ENCODE assay signal across 1 cellular context in genomic region chr11:14741195-14741594, GRCh38.
A peak's percentile ranks its signal among the peaks of the same experiment; 100 is the strongest.
TF ChIP-seq lines count a peak whose summit lies in the region.

No MANE protein-coding gene starts in this region.

TF ChIP-seq in HepG2, 621 proteins besides CTCF, POLR2A, EP300 and RAD21 (continued from another document and continues in another):
- TF ChIP-seq HOMEZ (CRISPR knock-in tag; IDR thresholded peaks at IDR 0.05; ENCODE audit: low read depth) (peak; percentile 76; the same call in 1 of the 2 replicates), U2AF2 (IDR thresholded peaks at IDR 0.05; ENCODE audit: low read depth, low read length) (no peak), ZNF770 (CRISPR knock-in tag; IDR thresholded peaks at IDR 0.05) (no peak), TGIF2 (CRISPR knock-in tag; IDR thresholded peaks at IDR 0.05) (no peak), ZNF274 (CRISPR knock-in tag; IDR thresholded peaks at IDR 0.05) (no peak), ZNF816 (CRISPR knock-in tag; IDR thresholded peaks at IDR 0.05; ENCODE audit: borderline replicate concordance) (no peak; the same call in 1 of the 2 replicates), NR2F6 (IDR thresholded peaks at IDR 0.05) (no peak), NR2F6 (CRISPR knock-in tag; IDR thresholded peaks at IDR 0.05) (0 out of 2 replicates have a peak, but pooled peaks have one; percentile 19), REST (IDR thresholded peaks at IDR 0.05; ENCODE audit: borderline replicate concordance in 1 of 2, low read depth in 1 of 2, low read length in 2 of 2) (no peak), ZNF577 (CRISPR knock-in tag; IDR thresholded peaks at IDR 0.05; ENCODE audit: borderline replicate concordance, low read depth) (no peak), HOXA7 (CRISPR knock-in tag; IDR thresholded peaks at IDR 0.05) (no peak), XRCC5 (optimal IDR thresholded peaks at IDR 0.05; ENCODE audit: low read length) (no peak), HNRNPLL (IDR thresholded peaks at IDR 0.05; ENCODE audit: low read depth, low read length, poor library complexity, severe bottlenecking) (no peak), ZSCAN30 (CRISPR knock-in tag; IDR thresholded peaks at IDR 0.05) (no peak), ZNF660 (CRISPR knock-in tag; IDR thresholded peaks at IDR 0.05; ENCODE audit: borderline replicate concordance, low read depth) (no peak), ZKSCAN1 (IDR thresholded peaks at IDR 0.05; ENCODE audit: low read length) (no peak), FOXO4 (CRISPR knock-in tag; conservative IDR thresholded peaks at IDR 0.05) (no peak), MTA3 (CRISPR knock-in tag; IDR thresholded peaks at IDR 0.05) (no peak), NKX3-1 (CRISPR knock-in tag; IDR thresholded peaks at IDR 0.05) (no peak), YEATS2 (CRISPR knock-in tag; IDR thresholded peaks at IDR 0.05; ENCODE audit: borderline replicate concordance) (no peak), PHF5A (CRISPR knock-in tag; IDR thresholded peaks at IDR 0.05; ENCODE audit: low read depth, unreplicated experiment) (peak; percentile 41), SATB2 (CRISPR knock-in tag; IDR thresholded peaks at IDR 0.05) (no peak), ZNF451 (CRISPR knock-in tag; IDR thresholded peaks at IDR 0.05) (no peak), WIZ (CRISPR knock-in tag; IDR thresholded peaks at IDR 0.05) (no peak), SRSF9 (IDR thresholded peaks at IDR 0.05; ENCODE audit: borderline replicate concordance, insufficient read depth, low read depth, low read length, poor library complexity, severe bottlenecking) (no peak), ZNF256 (CRISPR knock-in tag; conservative IDR thresholded peaks at IDR 0.05) (no peak), JUNB (CRISPR knock-in tag; IDR thresholded peaks at IDR 0.05; ENCODE audit: borderline replicate concordance) (no peak), ZNF317 (CRISPR knock-in tag; IDR thresholded peaks at IDR 0.05) (0 out of 2 replicates have a peak, but pooled peaks have one; percentile 49), ZFP82 (CRISPR knock-in tag; IDR thresholded peaks at IDR 0.05; ENCODE audit: borderline replicate concordance) (no peak), NBN (conservative IDR thresholded peaks at IDR 0.05) (no peak), ZNF687 (CRISPR knock-in tag; IDR thresholded peaks at IDR 0.05) (no peak), CEBPG (CRISPR knock-in tag; IDR thresholded peaks at IDR 0.05) (peak; percentile 68), FUBP1 (CRISPR knock-in tag; IDR thresholded peaks at IDR 0.05; ENCODE audit: borderline replicate concordance) (no peak), HOXA9 (CRISPR knock-in tag; IDR thresholded peaks at IDR 0.05; ENCODE audit: borderline replicate concordance) (no peak)
- TF ChIP-seq, protein P1, sequence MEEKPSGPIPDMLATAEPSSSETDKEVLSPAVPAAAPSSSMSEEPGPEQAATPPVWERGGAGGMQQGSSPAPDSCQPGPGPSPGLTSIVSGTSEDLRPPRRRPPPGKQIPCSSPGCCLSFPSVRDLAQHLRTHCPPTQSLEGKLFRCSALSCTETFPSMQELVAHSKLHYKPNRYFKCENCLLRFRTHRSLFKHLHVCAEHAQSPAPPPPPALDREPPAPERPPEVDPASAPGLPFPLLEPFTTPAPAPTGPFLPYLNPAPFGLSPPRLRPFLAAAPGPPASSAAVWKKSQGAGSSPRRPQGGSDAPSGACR (CRISPR knock-in tag; IDR thresholded peaks at IDR 0.05) = no peak
- TF ChIP-seq, protein P2, sequence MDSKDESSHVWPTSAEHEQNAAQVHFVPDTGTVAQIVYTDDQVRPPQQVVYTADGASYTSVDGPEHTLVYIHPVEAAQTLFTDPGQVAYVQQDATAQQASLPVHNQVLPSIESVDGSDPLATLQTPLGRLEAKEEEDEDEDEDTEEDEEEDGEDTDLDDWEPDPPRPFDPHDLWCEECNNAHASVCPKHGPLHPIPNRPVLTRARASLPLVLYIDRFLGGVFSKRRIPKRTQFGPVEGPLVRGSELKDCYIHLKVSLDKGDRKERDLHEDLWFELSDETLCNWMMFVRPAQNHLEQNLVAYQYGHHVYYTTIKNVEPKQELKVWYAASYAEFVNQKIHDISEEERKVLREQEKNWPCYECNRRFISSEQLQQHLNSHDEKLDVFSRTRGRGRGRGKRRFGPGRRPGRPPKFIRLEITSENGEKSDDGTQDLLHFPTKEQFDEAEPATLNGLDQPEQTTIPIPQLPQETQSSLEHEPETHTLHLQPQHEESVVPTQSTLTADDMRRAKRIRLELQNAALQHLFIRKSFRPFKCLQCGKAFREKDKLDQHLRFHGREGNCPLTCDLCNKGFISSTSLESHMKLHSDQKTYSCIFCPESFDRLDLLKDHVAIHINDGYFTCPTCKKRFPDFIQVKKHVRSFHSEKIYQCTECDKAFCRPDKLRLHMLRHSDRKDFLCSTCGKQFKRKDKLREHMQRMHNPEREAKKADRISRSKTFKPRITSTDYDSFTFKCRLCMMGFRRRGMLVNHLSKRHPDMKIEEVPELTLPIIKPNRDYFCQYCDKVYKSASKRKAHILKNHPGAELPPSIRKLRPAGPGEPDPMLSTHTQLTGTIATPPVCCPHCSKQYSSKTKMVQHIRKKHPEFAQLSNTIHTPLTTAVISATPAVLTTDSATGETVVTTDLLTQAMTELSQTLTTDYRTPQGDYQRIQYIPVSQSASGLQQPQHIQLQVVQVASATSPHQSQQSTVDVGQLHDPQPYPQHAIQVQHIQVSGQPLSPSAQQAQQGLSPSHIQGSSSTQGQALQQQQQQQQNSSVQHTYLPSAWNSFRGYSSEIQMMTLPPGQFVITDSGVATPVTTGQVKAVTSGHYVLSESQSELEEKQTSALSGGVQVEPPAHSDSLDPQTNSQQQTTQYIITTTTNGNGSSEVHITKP (CRISPR knock-in tag; IDR thresholded peaks at IDR 0.05; ENCODE audit: low read depth) = no peak
- TF ChIP-seq, protein P3, sequence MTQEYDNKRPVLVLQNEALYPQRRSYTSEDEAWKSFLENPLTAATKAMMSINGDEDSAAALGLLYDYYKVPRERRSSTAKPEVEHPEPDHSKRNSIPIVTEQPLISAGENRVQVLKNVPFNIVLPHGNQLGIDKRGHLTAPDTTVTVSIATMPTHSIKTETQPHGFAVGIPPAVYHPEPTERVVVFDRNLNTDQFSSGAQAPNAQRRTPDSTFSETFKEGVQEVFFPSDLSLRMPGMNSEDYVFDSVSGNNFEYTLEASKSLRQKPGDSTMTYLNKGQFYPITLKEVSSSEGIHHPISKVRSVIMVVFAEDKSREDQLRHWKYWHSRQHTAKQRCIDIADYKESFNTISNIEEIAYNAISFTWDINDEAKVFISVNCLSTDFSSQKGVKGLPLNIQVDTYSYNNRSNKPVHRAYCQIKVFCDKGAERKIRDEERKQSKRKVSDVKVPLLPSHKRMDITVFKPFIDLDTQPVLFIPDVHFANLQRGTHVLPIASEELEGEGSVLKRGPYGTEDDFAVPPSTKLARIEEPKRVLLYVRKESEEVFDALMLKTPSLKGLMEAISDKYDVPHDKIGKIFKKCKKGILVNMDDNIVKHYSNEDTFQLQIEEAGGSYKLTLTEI (CRISPR knock-in tag; conservative IDR thresholded peaks at IDR 0.05) = no peak
